Comparison of ENCODE assay signal across 1 cellular context in genomic region chr10:70982443-70982842, GRCh38.
TF ChIP-seq lines count a peak whose summit lies in the region.

No MANE protein-coding gene starts in this region.

TF ChIP-seq in GM12878, 131 proteins besides CTCF, POLR2A, EP300 and RAD21 (continued from another document):
- TF ChIP-seq, protein P1, sequence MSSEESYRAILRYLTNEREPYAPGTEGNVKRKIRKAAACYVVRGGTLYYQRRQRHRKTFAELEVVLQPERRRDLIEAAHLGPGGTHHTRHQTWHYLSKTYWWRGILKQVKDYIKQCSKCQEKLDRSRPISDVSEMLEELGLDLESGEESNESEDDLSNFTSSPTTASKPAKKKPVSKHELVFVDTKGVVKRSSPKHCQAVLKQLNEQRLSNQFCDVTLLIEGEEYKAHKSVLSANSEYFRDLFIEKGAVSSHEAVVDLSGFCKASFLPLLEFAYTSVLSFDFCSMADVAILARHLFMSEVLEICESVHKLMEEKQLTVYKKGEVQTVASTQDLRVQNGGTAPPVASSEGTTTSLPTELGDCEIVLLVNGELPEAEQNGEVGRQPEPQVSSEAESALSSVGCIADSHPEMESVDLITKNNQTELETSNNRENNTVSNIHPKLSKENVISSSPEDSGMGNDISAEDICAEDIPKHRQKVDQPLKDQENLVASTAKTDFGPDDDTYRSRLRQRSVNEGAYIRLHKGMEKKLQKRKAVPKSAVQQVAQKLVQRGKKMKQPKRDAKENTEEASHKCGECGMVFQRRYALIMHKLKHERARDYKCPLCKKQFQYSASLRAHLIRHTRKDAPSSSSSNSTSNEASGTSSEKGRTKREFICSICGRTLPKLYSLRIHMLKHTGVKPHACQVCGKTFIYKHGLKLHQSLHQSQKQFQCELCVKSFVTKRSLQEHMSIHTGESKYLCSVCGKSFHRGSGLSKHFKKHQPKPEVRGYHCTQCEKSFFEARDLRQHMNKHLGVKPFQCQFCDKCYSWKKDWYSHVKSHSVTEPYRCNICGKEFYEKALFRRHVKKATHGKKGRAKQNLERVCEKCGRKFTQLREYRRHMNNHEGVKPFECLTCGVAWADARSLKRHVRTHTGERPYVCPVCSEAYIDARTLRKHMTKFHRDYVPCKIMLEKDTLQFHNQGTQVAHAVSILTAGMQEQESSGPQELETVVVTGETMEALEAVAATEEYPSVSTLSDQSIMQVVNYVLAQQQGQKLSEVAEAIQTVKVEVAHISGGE (CRISPR knock-in tag; IDR thresholded peaks at IDR 0.05), result no peak
- TF ChIP-seq CREB1 (IDR thresholded peaks at IDR 0.05; ENCODE audit: low read depth) (no peak), TAF1 (IDR thresholded peaks at IDR 0.05; ENCODE audit: borderline replicate concordance, low read depth, low read length) (peak; percentile 59; the same call in 1 of the 2 replicates), E2F4 (IDR thresholded peaks at IDR 0.05; ENCODE audit: low read depth, low read length) (no peak), POLR2AphosphoS5 (IDR thresholded peaks at IDR 0.05; ENCODE audit: low read length) (no peak), CHD4 (IDR thresholded peaks at IDR 0.05) (no peak), RUNX3 (IDR thresholded peaks at IDR 0.05; ENCODE audit: low read length) (peak; percentile 35; the same call in 1 of the 2 replicates), MXI1 (IDR thresholded peaks at IDR 0.05; ENCODE audit: low read depth, low read length) (no peak), E2F8 (IDR thresholded peaks at IDR 0.05; ENCODE audit: low read depth, partially characterized antibody) (no peak), ZBTB33 (IDR thresholded peaks at IDR 0.05) (no peak), MEF2A (IDR thresholded peaks at IDR 0.05; ENCODE audit: insufficient read depth, low read depth, low read length) (no peak), CHD1 (IDR thresholded peaks at IDR 0.05; ENCODE audit: low read depth, low read length) (no peak), MLLT1 (IDR thresholded peaks at IDR 0.05) (no peak), ATF7 (IDR thresholded peaks at IDR 0.05; ENCODE audit: low read depth) (no peak), SRF (IDR thresholded peaks at IDR 0.05; ENCODE audit: low read depth in 2 of 2, low read length in 2 of 2) (no peak), RCOR1 (conservative IDR thresholded peaks at IDR 0.05; ENCODE audit: low read depth, low read length) (no peak), BCL3 (IDR thresholded peaks at IDR 0.05; ENCODE audit: borderline replicate concordance, insufficient read depth, low read depth, low read length, poor library complexity, severe bottlenecking) (no peak), ZSCAN29 (IDR thresholded peaks at IDR 0.05) (no peak), IKZF1 (conservative IDR thresholded peaks at IDR 0.05) (peak; percentile 41; the same call in 1 of the 2 replicates), KLF5 (IDR thresholded peaks at IDR 0.05; ENCODE audit: partially characterized antibody) (no peak), RAD51 (IDR thresholded peaks at IDR 0.05) (peak; percentile 94), PAX8 (IDR thresholded peaks at IDR 0.05) (no peak), CREM (IDR thresholded peaks at IDR 0.05; ENCODE audit: low read depth) (no peak), BCL11A (IDR thresholded peaks at IDR 0.05; ENCODE audit: low read depth, low read length) (no peak)
- TF ChIP-seq, protein P2, sequence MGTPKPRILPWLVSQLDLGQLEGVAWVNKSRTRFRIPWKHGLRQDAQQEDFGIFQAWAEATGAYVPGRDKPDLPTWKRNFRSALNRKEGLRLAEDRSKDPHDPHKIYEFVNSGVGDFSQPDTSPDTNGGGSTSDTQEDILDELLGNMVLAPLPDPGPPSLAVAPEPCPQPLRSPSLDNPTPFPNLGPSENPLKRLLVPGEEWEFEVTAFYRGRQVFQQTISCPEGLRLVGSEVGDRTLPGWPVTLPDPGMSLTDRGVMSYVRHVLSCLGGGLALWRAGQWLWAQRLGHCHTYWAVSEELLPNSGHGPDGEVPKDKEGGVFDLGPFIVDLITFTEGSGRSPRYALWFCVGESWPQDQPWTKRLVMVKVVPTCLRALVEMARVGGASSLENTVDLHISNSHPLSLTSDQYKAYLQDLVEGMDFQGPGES (IDR thresholded peaks at IDR 0.05), result no peak
- TF ChIP-seq, protein P3, sequence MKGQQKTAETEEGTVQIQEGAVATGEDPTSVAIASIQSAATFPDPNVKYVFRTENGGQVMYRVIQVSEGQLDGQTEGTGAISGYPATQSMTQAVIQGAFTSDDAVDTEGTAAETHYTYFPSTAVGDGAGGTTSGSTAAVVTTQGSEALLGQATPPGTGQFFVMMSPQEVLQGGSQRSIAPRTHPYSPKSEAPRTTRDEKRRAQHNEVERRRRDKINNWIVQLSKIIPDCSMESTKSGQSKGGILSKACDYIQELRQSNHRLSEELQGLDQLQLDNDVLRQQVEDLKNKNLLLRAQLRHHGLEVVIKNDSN (IDR thresholded peaks at IDR 0.05; ENCODE audit: borderline replicate concordance, extremely low read length, insufficient read depth, low read depth, low read length), result peak; percentile 79
- TF ChIP-seq, protein P4, sequence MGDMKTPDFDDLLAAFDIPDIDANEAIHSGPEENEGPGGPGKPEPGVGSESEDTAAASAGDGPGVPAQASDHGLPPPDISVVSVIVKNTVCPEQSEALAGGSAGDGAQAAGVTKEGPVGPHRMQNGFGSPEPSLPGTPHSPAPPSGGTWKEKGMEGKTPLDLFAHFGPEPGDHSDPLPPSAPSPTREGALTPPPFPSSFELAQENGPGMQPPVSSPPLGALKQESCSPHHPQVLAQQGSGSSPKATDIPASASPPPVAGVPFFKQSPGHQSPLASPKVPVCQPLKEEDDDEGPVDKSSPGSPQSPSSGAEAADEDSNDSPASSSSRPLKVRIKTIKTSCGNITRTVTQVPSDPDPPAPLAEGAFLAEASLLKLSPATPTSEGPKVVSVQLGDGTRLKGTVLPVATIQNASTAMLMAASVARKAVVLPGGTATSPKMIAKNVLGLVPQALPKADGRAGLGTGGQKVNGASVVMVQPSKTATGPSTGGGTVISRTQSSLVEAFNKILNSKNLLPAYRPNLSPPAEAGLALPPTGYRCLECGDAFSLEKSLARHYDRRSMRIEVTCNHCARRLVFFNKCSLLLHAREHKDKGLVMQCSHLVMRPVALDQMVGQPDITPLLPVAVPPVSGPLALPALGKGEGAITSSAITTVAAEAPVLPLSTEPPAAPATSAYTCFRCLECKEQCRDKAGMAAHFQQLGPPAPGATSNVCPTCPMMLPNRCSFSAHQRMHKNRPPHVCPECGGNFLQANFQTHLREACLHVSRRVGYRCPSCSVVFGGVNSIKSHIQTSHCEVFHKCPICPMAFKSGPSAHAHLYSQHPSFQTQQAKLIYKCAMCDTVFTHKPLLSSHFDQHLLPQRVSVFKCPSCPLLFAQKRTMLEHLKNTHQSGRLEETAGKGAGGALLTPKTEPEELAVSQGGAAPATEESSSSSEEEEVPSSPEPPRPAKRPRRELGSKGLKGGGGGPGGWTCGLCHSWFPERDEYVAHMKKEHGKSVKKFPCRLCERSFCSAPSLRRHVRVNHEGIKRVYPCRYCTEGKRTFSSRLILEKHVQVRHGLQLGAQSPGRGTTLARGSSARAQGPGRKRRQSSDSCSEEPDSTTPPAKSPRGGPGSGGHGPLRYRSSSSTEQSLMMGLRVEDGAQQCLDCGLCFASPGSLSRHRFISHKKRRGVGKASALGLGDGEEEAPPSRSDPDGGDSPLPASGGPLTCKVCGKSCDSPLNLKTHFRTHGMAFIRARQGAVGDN (IDR thresholded peaks at IDR 0.05), result peak; percentile 74
- TF ChIP-seq, protein P5, sequence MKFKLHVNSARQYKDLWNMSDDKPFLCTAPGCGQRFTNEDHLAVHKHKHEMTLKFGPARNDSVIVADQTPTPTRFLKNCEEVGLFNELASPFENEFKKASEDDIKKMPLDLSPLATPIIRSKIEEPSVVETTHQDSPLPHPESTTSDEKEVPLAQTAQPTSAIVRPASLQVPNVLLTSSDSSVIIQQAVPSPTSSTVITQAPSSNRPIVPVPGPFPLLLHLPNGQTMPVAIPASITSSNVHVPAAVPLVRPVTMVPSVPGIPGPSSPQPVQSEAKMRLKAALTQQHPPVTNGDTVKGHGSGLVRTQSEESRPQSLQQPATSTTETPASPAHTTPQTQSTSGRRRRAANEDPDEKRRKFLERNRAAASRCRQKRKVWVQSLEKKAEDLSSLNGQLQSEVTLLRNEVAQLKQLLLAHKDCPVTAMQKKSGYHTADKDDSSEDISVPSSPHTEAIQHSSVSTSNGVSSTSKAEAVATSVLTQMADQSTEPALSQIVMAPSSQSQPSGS (IDR thresholded peaks at IDR 0.05; ENCODE audit: low read length), result no peak
- TF ChIP-seq, protein P6, sequence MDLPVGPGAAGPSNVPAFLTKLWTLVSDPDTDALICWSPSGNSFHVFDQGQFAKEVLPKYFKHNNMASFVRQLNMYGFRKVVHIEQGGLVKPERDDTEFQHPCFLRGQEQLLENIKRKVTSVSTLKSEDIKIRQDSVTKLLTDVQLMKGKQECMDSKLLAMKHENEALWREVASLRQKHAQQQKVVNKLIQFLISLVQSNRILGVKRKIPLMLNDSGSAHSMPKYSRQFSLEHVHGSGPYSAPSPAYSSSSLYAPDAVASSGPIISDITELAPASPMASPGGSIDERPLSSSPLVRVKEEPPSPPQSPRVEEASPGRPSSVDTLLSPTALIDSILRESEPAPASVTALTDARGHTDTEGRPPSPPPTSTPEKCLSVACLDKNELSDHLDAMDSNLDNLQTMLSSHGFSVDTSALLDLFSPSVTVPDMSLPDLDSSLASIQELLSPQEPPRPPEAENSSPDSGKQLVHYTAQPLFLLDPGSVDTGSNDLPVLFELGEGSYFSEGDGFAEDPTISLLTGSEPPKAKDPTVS (IDR thresholded peaks at IDR 0.05; ENCODE audit: low read depth, low read length), result no peak
